31 cellular contexts compared by ENCODE assay signal in the genomic region with DNA sequence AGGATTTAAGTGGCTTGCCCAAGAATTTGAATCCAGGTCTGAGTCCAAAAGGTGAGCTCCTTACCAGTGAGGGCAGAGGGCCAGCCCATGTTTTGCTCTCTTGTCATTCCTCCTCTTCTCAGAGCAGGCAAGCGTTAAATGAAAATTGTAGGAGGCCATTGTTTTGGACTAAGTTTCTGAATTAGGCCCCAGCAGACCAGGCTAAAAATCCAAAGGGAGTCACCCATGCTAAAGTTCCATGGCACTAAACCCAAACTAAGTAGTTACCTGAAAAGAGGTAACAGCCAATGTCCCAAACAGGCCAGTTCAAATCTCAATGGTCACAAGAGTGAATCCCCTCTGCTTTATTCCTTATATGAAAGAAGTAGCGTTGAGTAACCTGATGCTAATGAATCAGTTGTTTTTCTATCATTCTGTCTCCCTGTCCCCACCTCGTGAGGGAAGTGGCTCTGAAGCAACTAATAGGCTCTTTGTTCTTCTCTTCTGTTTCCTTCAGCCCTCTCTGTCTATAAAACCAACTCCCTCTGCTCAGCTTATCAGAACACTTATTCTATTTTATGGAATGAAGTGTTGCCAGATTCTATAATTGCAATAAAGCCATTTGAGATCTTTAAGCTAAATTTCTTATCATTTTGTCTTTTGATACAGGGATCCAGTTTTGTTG. TPM values are rescaled to one million over a fixed set of nuclear protein-coding genes. Genes with fewer than 3 reads are reported as not detected.
DNase-seq lines count a peak whose midpoint lies in the region; ATAC-seq, FAIRE-seq and TF ChIP-seq lines count a peak whose summit lies in the region.
"Had no signal": no experiment of that assay in that cellular context is flagged by ENCODE, and none has a peak within 500 bp of the region (broad histone marks: within the 10 kb centered on the region; RNA-seq: fewer than 3 reads in every experiment).

No MANE protein-coding gene starts in this region.

- no peak overlapping the region for H3K9ac ChIP-seq in mucosa of rectum (ENCODE audit: low read depth in 1 of 2, low read length in 2 of 2)

- H3K27me3 Mint-ChIP-seq in MCF 10A (ENCODE audit: insufficient read depth, unreplicated experiment): no peaks in the 10 kb centered on the region
- no peaks in the 10 kb centered on the region for H3K27me3 Mint-ChIP-seq in activated T-helper 17 cell treated with anti-CD3 and anti-CD28 coated beads, Interleukin-2, amount 50 U/mL, for 72 hours
- no peaks in the 10 kb centered on the region for H3K27me3 Mint-ChIP-seq in stimulated activated naive CD8-positive, alpha-beta T cell treated with anti-CD3 and anti-CD28 coated beads, Interleukin-15, amount 100 ng/mL, for 72 hours
- H3K27me3 Mint-ChIP-seq: stimulated activated naive B cell treated with anti-CD40 and anti-IgM and Interleukin-4, amounts not matched to agents 10 μg/mL and 1 μg/mL and 100 μg/mL, for 72 hours had no signal

- ATAC-seq in activated T-helper 17 cell treated with anti-CD3 and anti-CD28 coated beads, Interleukin-2, amount 50 U/mL, for 72 hours (replicated peaks): no peak
- no peak for ATAC-seq in stimulated activated naive CD8-positive, alpha-beta T cell treated with anti-CD3 and anti-CD28 coated beads, Interleukin-15, amount 100 ng/mL, for 72 hours
- ATAC-seq: GM23338, psoas muscle had no signal

- no peak for DNase-seq in breast epithelium (ENCODE audit: low spot score in 2 of 2)
- DNase-seq in MCF 10A (ENCODE audit: unreplicated experiment): no peak
- no peak for DNase-seq in KG1 (lab: John Stamatoyannopoulos, UW)
- no peak for DNase-seq in stimulated activated naive CD8-positive, alpha-beta T cell treated with anti-CD3 and anti-CD28 coated beads, Interleukin-15, amount 100 ng/mL, for 72 hours
- no peak for DNase-seq in mucosa of gallbladder (ENCODE audit: low spot score)
- DNase-seq in GM12892 (ENCODE audit: insufficient read length): no peak
- DNase-seq: activated CD4-positive, alpha-beta T cell treated with anti-CD3 and anti-CD28 coated beads for 4 hours; activated CD8-positive, alpha-beta memory T cell treated with anti-CD3 and anti-CD28 coated beads for 24 hours; activated gamma-delta T cell; activated naive CD8-positive, alpha-beta T cell treated with anti-CD3 and anti-CD28 coated beads, Interleukin-2, amount 10 ng/mL, durations not matched to agents 7 days and 5 days; Caco-2; dermis blood vessel endothelial cell; esophagus squamous epithelium; mesenchymal stem cell; NCI-H1105 treated with DMSO at 0.1 percent for 48 hours; NCI-H2029; NCI-H226; NCI-H748 treated with DMSO at 0.1 percent for 48 hours; psoas muscle; sigmoid colon; stimulated activated CD4-positive, alpha-beta T cell treated with anti-CD3 and anti-CD28 coated beads, Interleukin-4, amount 100 ng/mL, for 4 hours; stimulated activated naive B cell treated with anti-CD40 and anti-IgM and Interleukin-4, amounts not matched to agents 10 μg/mL and 1 μg/mL and 100 μg/mL, for 72 hours; tibial artery had no signal

- H3K9me3 Mint-ChIP-seq in MCF 10A (ENCODE audit: unreplicated experiment): no peaks in the 10 kb centered on the region
- H3K9me3 Mint-ChIP-seq in activated T-helper 17 cell treated with anti-CD3 and anti-CD28 coated beads, Interleukin-2, amount 50 U/mL, for 72 hours: no peaks in the 10 kb centered on the region
- H3K9me3 Mint-ChIP-seq in stimulated activated naive CD8-positive, alpha-beta T cell treated with anti-CD3 and anti-CD28 coated beads, Interleukin-15, amount 100 ng/mL, for 72 hours: no peaks in the 10 kb centered on the region
- H3K9me3 Mint-ChIP-seq: activated naive CD8-positive, alpha-beta T cell treated with anti-CD3 and anti-CD28 coated beads, Interleukin-2, amount 10 ng/mL, durations not matched to agents 7 days and 5 days; GM23338 had no signal

- H3K4me3 ChIP-seq in breast epithelium (no peak overlapping the region), mucosa of rectum (ENCODE audit: low read length in 2 of 2) (no peak overlapping the region)
- H3K4me3 ChIP-seq: ascending aorta, esophagus squamous epithelium, GM23338, psoas muscle, sigmoid colon, tibial artery had no signal

- peaks cover 7% of the 10 kb centered on the region for H3K4me1 Mint-ChIP-seq in MCF 10A (ENCODE audit: insufficient read depth, unreplicated experiment)
- H3K4me1 Mint-ChIP-seq in activated T-helper 17 cell treated with anti-CD3 and anti-CD28 coated beads, Interleukin-2, amount 50 U/mL, for 72 hours: peaks cover 6% of the 10 kb centered on the region
- H3K4me1 Mint-ChIP-seq in stimulated activated naive CD8-positive, alpha-beta T cell treated with anti-CD3 and anti-CD28 coated beads, Interleukin-15, amount 100 ng/mL, for 72 hours: peaks cover 12% of the 10 kb centered on the region

- no peak overlapping the region for H3K4me3 Mint-ChIP-seq in MCF 10A (ENCODE audit: unreplicated experiment)
- no peak overlapping the region for H3K4me3 Mint-ChIP-seq in activated T-helper 17 cell treated with anti-CD3 and anti-CD28 coated beads, Interleukin-2, amount 50 U/mL, for 72 hours
- no peak overlapping the region for H3K4me3 Mint-ChIP-seq in stimulated activated naive CD8-positive, alpha-beta T cell treated with anti-CD3 and anti-CD28 coated beads, Interleukin-15, amount 100 ng/mL, for 72 hours
- H3K4me3 Mint-ChIP-seq: activated naive CD8-positive, alpha-beta T cell treated with anti-CD3 and anti-CD28 coated beads, Interleukin-2, amount 10 ng/mL, durations not matched to agents 7 days and 5 days; GM23338; stimulated activated naive B cell treated with anti-CD40 and anti-IgM and Interleukin-4, amounts not matched to agents 10 μg/mL and 1 μg/mL and 100 μg/mL, for 72 hours had no signal

- H3K36me3 ChIP-seq in breast epithelium (no peaks in the 10 kb centered on the region), mucosa of rectum (ENCODE audit: control insufficient read depth in 2 of 2, insufficient read depth in 2 of 2, low read length in 2 of 2) (no peaks in the 10 kb centered on the region)
- H3K36me3 ChIP-seq: ascending aorta, esophagus squamous epithelium, sigmoid colon, tibial artery had no signal

- TF ChIP-seq CTCF in breast epithelium (IDR thresholded peaks at IDR 0.05) (no peak), MCF 10A (IDR thresholded peaks at IDR 0.05; ENCODE audit: unreplicated experiment) (no peak)

- H3K36me3 Mint-ChIP-seq in MCF 10A (ENCODE audit: insufficient read depth, unreplicated experiment): no peaks in the 10 kb centered on the region
- no peaks in the 10 kb centered on the region for H3K36me3 Mint-ChIP-seq in activated T-helper 17 cell treated with anti-CD3 and anti-CD28 coated beads, Interleukin-2, amount 50 U/mL, for 72 hours (ENCODE audit: low read depth)
- H3K36me3 Mint-ChIP-seq: activated naive CD8-positive, alpha-beta T cell treated with anti-CD3 and anti-CD28 coated beads, Interleukin-2, amount 10 ng/mL, durations not matched to agents 7 days and 5 days; stimulated activated naive B cell treated with anti-CD40 and anti-IgM and Interleukin-4, amounts not matched to agents 10 μg/mL and 1 μg/mL and 100 μg/mL, for 72 hours had no signal

- H3K27ac ChIP-seq in breast epithelium (peak overlapping the region; percentile 16 to 91), mucosa of rectum (ENCODE audit: low read depth in 2 of 2, low read length in 2 of 2) (peak overlapping the region; percentile 1 to 54)
- H3K27ac ChIP-seq: ascending aorta, psoas muscle, tibial artery had no signal

- POLR2A ChIA-PET in MCF 10A (lab: Yijun Ruan, JAX): interaction anchor here (1.0 to 4.7 kb wide), 3 partner anchors 13 to 60 kb away, joined by 3 to 34 read pairs (median 20); partner anchors contain the start of gene SLC29A3

- H3K4me1 ChIP-seq in breast epithelium (no peaks in the 10 kb centered on the region), mucosa of rectum (ENCODE audit: control insufficient read depth in 2 of 2, insufficient read depth in 2 of 2, low read length in 2 of 2) (peaks cover 17 to 27% of the 10 kb centered on the region in 2 donors)

- no TSS peak for BruUV-seq in MCF 10A (replicated peaks; lab: Mats Ljungman, UMichigan)

- no peaks in the 10 kb centered on the region for H3K27me3 ChIP-seq in breast epithelium
- no peaks in the 10 kb centered on the region for H3K27me3 ChIP-seq in mucosa of rectum (ENCODE audit: control insufficient read depth in 2 of 2, insufficient read depth in 2 of 2, low read length in 2 of 2)
- H3K27me3 ChIP-seq: ascending aorta, esophagus squamous epithelium, sigmoid colon, tibial artery had no signal

- FAIRE-seq in GM12892 (lab: Jason Lieb, UNC): no peak
- FAIRE-seq: A204.1, endometrium, frontal cortex, GM12891 had no signal

- no peak for TF ChIP-seq POLR2A in breast epithelium (IDR thresholded peaks at IDR 0.05)
- no peak for TF ChIP-seq POLR2A in GM12892 (IDR thresholded peaks at IDR 0.05; ENCODE audit: low read depth, low read length)

- H3K27ac Mint-ChIP-seq in MCF 10A (ENCODE audit: low read depth, unreplicated experiment): no peak overlapping the region
- H3K27ac Mint-ChIP-seq in activated T-helper 17 cell treated with anti-CD3 and anti-CD28 coated beads, Interleukin-2, amount 50 U/mL, for 72 hours: peak overlapping the region; percentile 29
- no peak overlapping the region for H3K27ac Mint-ChIP-seq in stimulated activated naive CD8-positive, alpha-beta T cell treated with anti-CD3 and anti-CD28 coated beads, Interleukin-15, amount 100 ng/mL, for 72 hours
- H3K27ac Mint-ChIP-seq: activated naive CD8-positive, alpha-beta T cell treated with anti-CD3 and anti-CD28 coated beads, Interleukin-2, amount 10 ng/mL, durations not matched to agents 7 days and 5 days; GM23338 had no signal

- CTCF ChIA-PET in MCF 10A (lab: Yijun Ruan, JAX): interaction anchor here (0.5 to 2.4 kb wide), 7 partner anchors 19 to 518 kb away, joined by 3 to 13 read pairs (median 4); partner anchors contain the start of gene SLC29A3

- no peaks in the 10 kb centered on the region for H3K9me3 ChIP-seq in breast epithelium
- H3K9me3 ChIP-seq in mucosa of rectum (ENCODE audit: control insufficient read depth in 2 of 2, low read length in 2 of 2): no peaks in the 10 kb centered on the region
- H3K9me3 ChIP-seq: ascending aorta, Caco-2, esophagus squamous epithelium, psoas muscle, sigmoid colon, tibial artery had no signal

- intact Hi-C loops in breast epithelium (cut with DNase I; ENCODE audit: low total_unique reads) (loop anchor here (10.0 kb wide), 1 partner anchor 436 kb away; no protein-coding TSS in a partner anchor), MCF 10A (cut with micrococcal nuclease) (no loop called here)

RNA-seq across cellular contexts. Expression of gene CDH23, which starts 17.5 kb away (rescaled TPM):
- total RNA-seq in breast epithelium (10 to 100 TPM in 2 of 3 donors, 1 to 10 TPM in 1; 8.5 to 13.8 (median 11.6) TPM), MCF 10A (2022) (0.02 and 0.07 TPM in 2 replicates), mucosa of gallbladder (5.1 TPM)
- 10 to 100 TPM in 1 of 2 donors, under 1 TPM in 1; 0.09 to 16.2 TPM for total RNA-seq in activated T-helper 17 cell treated with anti-CD3 and anti-CD28 coated beads, Interleukin-2, amount 50 U/mL, for 72 hours
- 0.23 TPM for polyA plus RNA-seq in GM12892 (2012; ENCODE audit: missing spikeins)
